ENCODE assay signal across 23 cellular contexts in the genomic region with DNA sequence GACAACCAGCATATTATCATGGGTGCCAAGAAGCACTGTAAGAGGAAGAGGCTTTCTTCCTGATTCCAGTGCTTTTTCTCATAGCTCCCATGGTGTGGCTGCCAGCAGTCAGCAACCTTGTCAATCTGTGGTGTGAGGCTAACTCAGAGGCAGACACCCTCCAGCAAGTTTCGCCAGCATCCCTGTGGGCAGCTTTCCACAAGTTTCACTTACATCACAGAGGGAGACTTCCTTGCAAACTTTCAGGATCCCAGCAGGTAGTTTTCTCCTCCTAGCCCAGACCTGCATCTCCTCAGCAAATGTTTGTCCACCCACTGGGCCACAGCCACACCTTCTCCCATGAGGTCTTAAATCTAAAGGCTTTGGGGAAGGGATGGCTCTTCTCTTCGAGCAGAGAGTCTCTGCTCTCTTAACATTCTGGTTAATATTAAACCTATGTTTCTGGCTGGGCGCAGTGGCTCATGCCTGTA. TPM values are rescaled to one million over a fixed set of nuclear protein-coding genes. Genes with fewer than 3 reads are reported as not detected.
DNase-seq lines count a peak whose midpoint lies in the region; ATAC-seq and TF ChIP-seq lines count a peak whose summit lies in the region.
"Had no signal": no experiment of that assay in that cellular context is flagged by ENCODE, and none has a peak within 500 bp of the region (broad histone marks: within the 10 kb centered on the region; RNA-seq: fewer than 3 reads in every experiment).

No MANE protein-coding gene starts in this region.

- TF ChIP-seq POLR2A in upper lobe of left lung (IDR thresholded peaks at IDR 0.05), result no peak

- no peaks in the 10 kb centered on the region for H3K27me3 Mint-ChIP-seq in endodermal cell (ENCODE audit: insufficient read depth)

- peaks cover 8% of the 10 kb centered on the region for H3K4me1 Mint-ChIP-seq in endodermal cell
- H3K4me1 Mint-ChIP-seq: activated CD4-positive, alpha-beta T cell treated with anti-CD3 and anti-CD28 coated beads, Interleukin-2, amount 10 ng/mL, durations not matched to agents 7 days and 5 days; CD4-positive, alpha-beta memory T cell had no signal

- peak overlapping the region; percentile 52 for H3K27ac Mint-ChIP-seq in endodermal cell
- H3K27ac Mint-ChIP-seq: activated CD4-positive, alpha-beta T cell treated with anti-CD3 and anti-CD28 coated beads, Interleukin-2, amount 10 ng/mL, durations not matched to agents 7 days and 5 days had no signal

- 63 to 67% methylated on average over 3 of the region's 3 CpGs for WGBS in endodermal cell (ENCODE audit: insufficient coverage in 1 of 2, insufficient read length in 1 of 2), 2 experiments
- 77 to 80% methylated on average over 3 of the region's 3 CpGs for WGBS in upper lobe of left lung, 2 donors

- no peak overlapping the region for H3K9ac ChIP-seq in endodermal cell (ENCODE audit: extremely low read depth, low read length, poor library complexity, severe bottlenecking)

- no peaks in the 10 kb centered on the region for H3K9me3 Mint-ChIP-seq in endodermal cell
- H3K9me3 Mint-ChIP-seq: activated CD4-positive, alpha-beta T cell treated with anti-CD3 and anti-CD28 coated beads, Interleukin-2, amount 10 ng/mL, durations not matched to agents 7 days and 5 days; CD4-positive, alpha-beta memory T cell had no signal

- H3K27me3 ChIP-seq in endodermal cell (ENCODE audit: control insufficient read depth, insufficient read depth, low read length, poor library complexity, severe bottlenecking) (no peaks in the 10 kb centered on the region), upper lobe of left lung (no peaks in the 10 kb centered on the region)
- H3K27me3 ChIP-seq: esophagus squamous epithelium, sigmoid colon, SJSA1 had no signal

- DNase-seq in Caki2 (ENCODE audit: low read depth), result peak; percentile 11
- DNase-seq in NCI-H69 (lab: John Stamatoyannopoulos, UW), result peak; percentile 37
- peak; percentile 85 for DNase-seq in endodermal cell
- DNase-seq in lung microvascular endothelial cell (ENCODE audit: low read depth in 2 of 2), result peak; percentile 11 to 26
- no peak for DNase-seq in ecto neural progenitor cell (ENCODE audit: low spot score)
- DNase-seq in upper lobe of left lung, result no peak
- no peak for DNase-seq in activated CD8-positive, alpha-beta memory T cell treated with anti-CD3 and anti-CD28 coated beads for 24 hours
- no peak for DNase-seq in DMS79 treated with DMSO at 0.1 percent for 48 hours (lab: John Stamatoyannopoulos, UW)
- DNase-seq: activated CD4-positive, alpha-beta T cell treated with anti-CD3 and anti-CD28 coated beads, Interleukin-2, amount 10 ng/mL, durations not matched to agents 7 days and 5 days; activated naive CD4-positive, alpha-beta T cell; aorta; CD4-positive, alpha-beta memory T cell; cortex of kidney; DND-41; esophagus squamous epithelium; HCEC 1CT; NCI-H187; NCI-H510A; nucleus accumbens; OCI-M1; sigmoid colon; stimulated activated CD4-positive, alpha-beta T cell treated with anti-CD3 and anti-CD28 coated beads, Interleukin-2, amount 100 ng/mL, for 24 hours had no signal

- H3K4me3 ChIP-seq in endodermal cell (ENCODE audit: low read length) (no peak overlapping the region), upper lobe of left lung (no peak overlapping the region)
- H3K4me3 ChIP-seq: esophagus squamous epithelium, sigmoid colon, SJSA1 had no signal

- no peaks in the 10 kb centered on the region for H3K36me3 Mint-ChIP-seq in endodermal cell (ENCODE audit: low read depth)
- H3K36me3 Mint-ChIP-seq: CD4-positive, alpha-beta memory T cell had no signal

- no peak for TF ChIP-seq EP300 in upper lobe of left lung (IDR thresholded peaks at IDR 0.05)

- ATAC-seq in upper lobe of left lung (ENCODE audit: low FRiP score in 2 of 2), result no peak

- no peak overlapping the region for H3K4me3 Mint-ChIP-seq in endodermal cell
- H3K4me3 Mint-ChIP-seq: activated CD4-positive, alpha-beta T cell treated with anti-CD3 and anti-CD28 coated beads, Interleukin-2, amount 10 ng/mL, durations not matched to agents 7 days and 5 days; CD4-positive, alpha-beta memory T cell had no signal

- H3K4me1 ChIP-seq in endodermal cell (ENCODE audit: control insufficient read depth, insufficient read depth, low read length) (no peaks in the 10 kb centered on the region), upper lobe of left lung (no peaks in the 10 kb centered on the region)
- H3K4me1 ChIP-seq: esophagus squamous epithelium, sigmoid colon, SJSA1 had no signal

- H3K27ac ChIP-seq in endodermal cell (ENCODE audit: low read depth, low read length) (no peak overlapping the region), upper lobe of left lung (no peak overlapping the region)
- H3K27ac ChIP-seq: esophagus squamous epithelium, sigmoid colon, SJSA1 had no signal

- TF ChIP-seq CTCF in endodermal cell (conservative IDR thresholded peaks at IDR 0.05) (no peak), upper lobe of left lung (IDR thresholded peaks at IDR 0.05) (no peak)

- H3K9me3 ChIP-seq in endodermal cell (ENCODE audit: control insufficient read depth, low read length), result no peaks in the 10 kb centered on the region
- no peaks in the 10 kb centered on the region for H3K9me3 ChIP-seq in upper lobe of left lung
- H3K9me3 ChIP-seq: esophagus squamous epithelium, sigmoid colon, SJSA1 had no signal

- H3K36me3 ChIP-seq in endodermal cell (ENCODE audit: control insufficient read depth, insufficient read depth, low read length) (no peaks in the 10 kb centered on the region), upper lobe of left lung (no peaks in the 10 kb centered on the region)
- H3K36me3 ChIP-seq: esophagus squamous epithelium, sigmoid colon, SJSA1 had no signal

- in situ Hi-C loops in Caki2 (cut with HindIII; ENCODE audit: low pct_unique_long_range_greater_than_20kb, low sequenced_read_pairs), result no loop called here

RNA-seq across cellular contexts. Expression of a gene that starts 9.1 kb away (rescaled TPM):
- 0.14 TPM in 1 of 2 replicates, not detected in the other for total RNA-seq in Caki2 (2014; rRNA removed; shearing (Covaris generic); ENCODE audit: low replicate concordance)
- 1 to 10 TPM; 1.1 to 1.5 TPM for total RNA-seq in endodermal cell
- polyA plus RNA-seq in endodermal cell (2013, experiment 1 of 2), result 0.68 TPM
- 0.75 TPM for polyA plus RNA-seq in endodermal cell (2013, experiment 2 of 2)
- under 0.01 TPM in 1 of 2 replicates, not detected in the other for total RNA-seq in lung microvascular endothelial cell
- total RNA-seq in upper lobe of left lung, result 10 to 100 TPM in 3 of 6 donors, 1 to 10 TPM in 3; 1.6 to 33.5 (median 7.8) TPM
- total RNA-seq: CD4-positive, alpha-beta memory T cell had no signal
- polyA plus RNA-seq: CD4-positive, alpha-beta memory T cell had no signal

Comparison
In these comparisons a context has a peak if more than half of its experiments do, and no peak if none do; other contexts are left out.
1. DNase-seq: peak in Caki2 (single experiment), NCI-H69 (single experiment), endodermal cell (single experiment) and lung microvascular endothelial cell (2 of 2); none in ecto neural progenitor cell (single experiment), upper lobe of left lung (0 of 2), activated CD8-positive, alpha-beta memory T cell treated with anti-CD3 and anti-CD28 coated beads for 24 hours (single experiment) and DMS79 treated with DMSO at 0.1 percent for 48 hours (single experiment).